ENCODE assay signal across 9 cellular contexts in the genomic region with DNA sequence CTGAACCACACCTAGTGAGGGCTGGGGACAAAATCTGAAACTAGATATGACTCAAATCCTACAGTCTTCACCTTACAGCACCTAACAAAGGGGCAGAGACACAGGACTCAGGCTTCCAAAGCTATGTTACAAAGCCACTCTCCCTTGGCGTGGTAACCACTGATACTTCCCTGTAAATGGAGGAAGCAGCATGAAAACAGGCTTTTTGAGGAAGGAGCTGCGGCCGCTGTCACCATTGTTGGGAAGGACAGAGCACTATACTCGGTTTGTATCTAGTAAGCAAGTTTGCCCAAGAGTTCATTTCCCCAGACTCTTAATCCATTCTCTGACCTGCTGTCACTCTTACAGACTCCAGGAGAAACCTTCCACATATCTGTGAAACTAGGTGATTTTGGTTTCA.
"Had no signal": no experiment of that assay in that cellular context is flagged by ENCODE, and none has a peak within 500 bp of the region (broad histone marks: within the 10 kb centered on the region; RNA-seq: fewer than 3 reads in every experiment).

No MANE protein-coding gene starts in this region.

- H3K4me3 ChIP-seq: body of pancreas, lung, spleen had no signal

- DNase-seq: activated CD4-positive, alpha-beta T cell treated with anti-CD3 and anti-CD28 coated beads for 48 hours; amniotic stem cell; effector memory CD8-positive, alpha-beta T cell; spleen; stimulated activated CD4-positive, alpha-beta T cell treated with anti-CD3 and anti-CD28 coated beads, Interleukin-2, amount 100 ng/mL, for 24 hours had no signal

- H3K9me3 ChIP-seq: body of pancreas, spleen had no signal

- H3K27ac ChIP-seq: body of pancreas, epithelial cell of prostate, VCaP had no signal

- H3K27me3 ChIP-seq: body of pancreas, spleen had no signal

- H3K36me3 ChIP-seq: spleen had no signal

- H3K4me1 ChIP-seq: body of pancreas had no signal
